In the genomic region with DNA sequence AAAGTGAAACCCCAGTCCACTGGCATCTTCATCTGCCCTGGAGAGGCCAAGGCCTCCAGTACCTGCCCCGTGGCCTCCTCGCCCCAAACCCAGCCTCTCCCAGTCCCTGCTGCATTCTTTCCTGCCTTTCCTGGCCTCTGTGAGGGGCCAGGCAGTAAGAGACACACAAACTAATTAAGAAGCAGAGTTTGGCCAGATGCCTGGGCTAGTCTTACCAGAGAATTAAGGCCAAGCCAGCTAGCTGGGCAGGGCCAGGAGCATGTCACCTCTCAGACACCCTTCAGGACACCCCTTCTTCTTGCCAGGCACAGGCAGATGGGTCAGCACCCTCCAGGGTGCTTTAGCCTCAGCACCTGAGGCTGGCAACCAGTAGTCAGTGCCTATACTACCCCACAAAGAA, we compare ENCODE assay signal across 1 cellular context.
TF ChIP-seq lines count a peak whose summit lies in the region.

No MANE protein-coding gene starts in this region.

TF ChIP-seq in SK-N-SH, 30 proteins besides CTCF, POLR2A, EP300 and RAD21 (continued from another document):
- TF ChIP-seq, protein P1, sequence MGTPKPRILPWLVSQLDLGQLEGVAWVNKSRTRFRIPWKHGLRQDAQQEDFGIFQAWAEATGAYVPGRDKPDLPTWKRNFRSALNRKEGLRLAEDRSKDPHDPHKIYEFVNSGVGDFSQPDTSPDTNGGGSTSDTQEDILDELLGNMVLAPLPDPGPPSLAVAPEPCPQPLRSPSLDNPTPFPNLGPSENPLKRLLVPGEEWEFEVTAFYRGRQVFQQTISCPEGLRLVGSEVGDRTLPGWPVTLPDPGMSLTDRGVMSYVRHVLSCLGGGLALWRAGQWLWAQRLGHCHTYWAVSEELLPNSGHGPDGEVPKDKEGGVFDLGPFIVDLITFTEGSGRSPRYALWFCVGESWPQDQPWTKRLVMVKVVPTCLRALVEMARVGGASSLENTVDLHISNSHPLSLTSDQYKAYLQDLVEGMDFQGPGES (IDR thresholded peaks at IDR 0.05; ENCODE audit: low read depth, low read length) = no peak
- TF ChIP-seq EZH2phosphoT487 (IDR thresholded peaks at IDR 0.05; ENCODE audit: borderline replicate concordance, low read depth) (no peak), YY1 (IDR thresholded peaks at IDR 0.05; ENCODE audit: low read depth) (no peak), MXI1 (IDR thresholded peaks at IDR 0.05; ENCODE audit: low read depth, low read length) (no peak), ELF1 (IDR thresholded peaks at IDR 0.05) (no peak), GABPA (IDR thresholded peaks at IDR 0.05; ENCODE audit: low read depth) (no peak), MAX (IDR thresholded peaks at IDR 0.05; ENCODE audit: low read depth) (no peak), FOXJ3 (CRISPR knock-in tag; IDR thresholded peaks at IDR 0.05) (no peak), JUND (IDR thresholded peaks at IDR 0.05) (no peak), POLR2AphosphoS5 (IDR thresholded peaks at IDR 0.05; ENCODE audit: low read depth, low read length) (no peak)
- TF ChIP-seq, protein P2, sequence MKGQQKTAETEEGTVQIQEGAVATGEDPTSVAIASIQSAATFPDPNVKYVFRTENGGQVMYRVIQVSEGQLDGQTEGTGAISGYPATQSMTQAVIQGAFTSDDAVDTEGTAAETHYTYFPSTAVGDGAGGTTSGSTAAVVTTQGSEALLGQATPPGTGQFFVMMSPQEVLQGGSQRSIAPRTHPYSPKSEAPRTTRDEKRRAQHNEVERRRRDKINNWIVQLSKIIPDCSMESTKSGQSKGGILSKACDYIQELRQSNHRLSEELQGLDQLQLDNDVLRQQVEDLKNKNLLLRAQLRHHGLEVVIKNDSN (IDR thresholded peaks at IDR 0.05; ENCODE audit: borderline replicate concordance, low read depth) = no peak
